1 cellular context compared by ENCODE assay signal in the genomic region with DNA sequence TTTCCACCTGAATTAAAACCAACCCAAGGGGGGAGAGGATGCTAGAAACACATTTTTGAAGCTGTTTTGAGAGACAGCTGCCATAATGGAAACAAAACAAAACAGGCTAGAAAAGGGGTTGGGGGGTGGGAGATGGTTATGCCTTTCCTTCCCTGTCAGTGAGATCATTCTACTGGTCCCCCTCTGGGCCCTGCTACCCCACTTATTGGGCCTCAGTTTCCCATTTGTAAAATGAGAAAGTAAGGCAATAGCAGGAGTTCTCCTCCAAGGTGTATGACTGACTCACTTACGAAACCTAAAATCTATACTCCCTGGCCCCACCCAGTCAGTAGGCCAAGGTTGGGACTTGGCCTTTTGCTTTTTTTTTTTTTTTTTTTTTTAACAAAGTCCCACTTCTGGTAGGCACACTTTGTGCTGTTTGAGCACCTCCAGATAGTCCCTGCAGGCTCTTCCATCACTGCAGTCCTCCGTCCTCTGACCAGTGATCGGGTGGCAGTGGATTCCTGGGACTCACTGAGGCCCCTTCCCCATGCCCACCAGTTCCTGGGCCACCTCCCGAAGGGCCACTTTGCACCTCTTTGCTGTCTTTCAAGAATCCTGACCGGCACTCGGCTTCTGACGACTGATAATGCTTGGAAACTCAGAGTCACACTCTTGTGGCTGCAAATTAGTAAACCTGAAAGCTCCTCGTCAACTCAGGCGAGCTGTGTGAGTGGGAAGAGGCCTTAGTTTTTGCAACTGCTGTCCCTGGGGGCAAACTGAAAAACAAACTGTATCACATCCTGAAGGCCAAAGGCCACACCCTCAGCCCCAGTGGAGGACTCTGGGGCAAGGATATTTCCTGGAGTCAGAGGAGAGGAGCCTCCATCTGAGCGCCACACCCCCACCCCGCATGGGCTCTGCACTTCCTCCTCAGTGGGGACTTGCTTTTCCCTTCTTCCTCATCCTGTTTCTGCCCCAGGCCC.
A peak's percentile ranks its signal among the peaks of the same experiment; 100 is the strongest.
TF ChIP-seq lines count a peak whose summit lies in the region.

No MANE protein-coding gene starts in this region.

TF ChIP-seq in K562, 482 proteins besides CTCF, POLR2A, EP300 and RAD21:
- TF ChIP-seq FOSL1 (tag; conservative IDR thresholded peaks at IDR 0.05) (0 out of 2 replicates have a peak, but pooled peaks have one; percentile 15), AFF4 (CRISPR knock-in tag; IDR thresholded peaks at IDR 0.05) (no peak), TCF7L2 (IDR thresholded peaks at IDR 0.05; ENCODE audit: low read depth, low read length) (no peak), RCOR1 (IDR thresholded peaks at IDR 0.05; ENCODE audit: borderline replicate concordance in 1 of 2, low read depth in 2 of 2, low read length in 2 of 2) (0 out of 4 replicates have a peak, but pooled peaks of 1 of the 2 experiments have one; percentile 4), ELF1 (tag; IDR thresholded peaks at IDR 0.05) (0 out of 2 replicates have a peak, but pooled peaks have one; percentile 37), SPI1 (IDR thresholded peaks at IDR 0.05; ENCODE audit: borderline replicate concordance, low read depth, low read length) (peak; percentile 77; the same call in 1 of the 2 replicates), ZNF696 (CRISPR knock-in tag; conservative IDR thresholded peaks at IDR 0.05) (no peak), ZNF384 (IDR thresholded peaks at IDR 0.05; ENCODE audit: low read depth, low read length) (no peak), PTTG1 (tag; IDR thresholded peaks at IDR 0.05; ENCODE audit: low read depth) (no peak), POU5F1 (IDR thresholded peaks at IDR 0.05; ENCODE audit: borderline replicate concordance, low read depth, low read length, partially characterized antibody) (no peak), E2F8 (IDR thresholded peaks at IDR 0.05; ENCODE audit: low read depth, partially characterized antibody) (no peak), PHF20 (IDR thresholded peaks at IDR 0.05; ENCODE audit: partially characterized antibody) (peak; percentile 32), FOXA1 (IDR thresholded peaks at IDR 0.05; ENCODE audit: borderline replicate concordance) (no peak), KLF10 (CRISPR knock-in tag; IDR thresholded peaks at IDR 0.05) (no peak), ZNF24 (IDR thresholded peaks at IDR 0.05) (no peak), ZNF3 (CRISPR knock-in tag; IDR thresholded peaks at IDR 0.05) (no peak), NR2C1 (IDR thresholded peaks at IDR 0.05) (no peak), NR2C1 (tag; IDR thresholded peaks at IDR 0.05) (0 out of 2 replicates have a peak, but pooled peaks have one; percentile 38), GATAD2A (IDR thresholded peaks at IDR 0.05) (no peak), EP400 (IDR thresholded peaks at IDR 0.05) (no peak), RREB1 (CRISPR knock-in tag; IDR thresholded peaks at IDR 0.05) (no peak), CTBP1 (IDR thresholded peaks at IDR 0.05; ENCODE audit: borderline replicate concordance) (peak; percentile 39; the same call in 1 of the 2 replicates), IRF9 (tag; IDR thresholded peaks at IDR 0.05) (no peak)
- TF ChIP-seq, protein P1, sequence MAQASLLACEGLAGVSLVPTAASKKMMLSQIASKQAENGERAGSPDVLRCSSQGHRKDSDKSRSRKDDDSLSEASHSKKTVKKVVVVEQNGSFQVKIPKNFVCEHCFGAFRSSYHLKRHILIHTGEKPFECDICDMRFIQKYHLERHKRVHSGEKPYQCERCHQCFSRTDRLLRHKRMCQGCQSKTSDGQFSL (CRISPR knock-in tag; IDR thresholded peaks at IDR 0.05): no peak
- TF ChIP-seq, protein P1 (tag; IDR thresholded peaks at IDR 0.05): no peak
- TF ChIP-seq, protein P2, sequence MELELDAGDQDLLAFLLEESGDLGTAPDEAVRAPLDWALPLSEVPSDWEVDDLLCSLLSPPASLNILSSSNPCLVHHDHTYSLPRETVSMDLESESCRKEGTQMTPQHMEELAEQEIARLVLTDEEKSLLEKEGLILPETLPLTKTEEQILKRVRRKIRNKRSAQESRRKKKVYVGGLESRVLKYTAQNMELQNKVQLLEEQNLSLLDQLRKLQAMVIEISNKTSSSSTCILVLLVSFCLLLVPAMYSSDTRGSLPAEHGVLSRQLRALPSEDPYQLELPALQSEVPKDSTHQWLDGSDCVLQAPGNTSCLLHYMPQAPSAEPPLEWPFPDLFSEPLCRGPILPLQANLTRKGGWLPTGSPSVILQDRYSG (tag; conservative IDR thresholded peaks at IDR 0.05; ENCODE audit: low read depth): no peak
- TF ChIP-seq, protein P3, sequence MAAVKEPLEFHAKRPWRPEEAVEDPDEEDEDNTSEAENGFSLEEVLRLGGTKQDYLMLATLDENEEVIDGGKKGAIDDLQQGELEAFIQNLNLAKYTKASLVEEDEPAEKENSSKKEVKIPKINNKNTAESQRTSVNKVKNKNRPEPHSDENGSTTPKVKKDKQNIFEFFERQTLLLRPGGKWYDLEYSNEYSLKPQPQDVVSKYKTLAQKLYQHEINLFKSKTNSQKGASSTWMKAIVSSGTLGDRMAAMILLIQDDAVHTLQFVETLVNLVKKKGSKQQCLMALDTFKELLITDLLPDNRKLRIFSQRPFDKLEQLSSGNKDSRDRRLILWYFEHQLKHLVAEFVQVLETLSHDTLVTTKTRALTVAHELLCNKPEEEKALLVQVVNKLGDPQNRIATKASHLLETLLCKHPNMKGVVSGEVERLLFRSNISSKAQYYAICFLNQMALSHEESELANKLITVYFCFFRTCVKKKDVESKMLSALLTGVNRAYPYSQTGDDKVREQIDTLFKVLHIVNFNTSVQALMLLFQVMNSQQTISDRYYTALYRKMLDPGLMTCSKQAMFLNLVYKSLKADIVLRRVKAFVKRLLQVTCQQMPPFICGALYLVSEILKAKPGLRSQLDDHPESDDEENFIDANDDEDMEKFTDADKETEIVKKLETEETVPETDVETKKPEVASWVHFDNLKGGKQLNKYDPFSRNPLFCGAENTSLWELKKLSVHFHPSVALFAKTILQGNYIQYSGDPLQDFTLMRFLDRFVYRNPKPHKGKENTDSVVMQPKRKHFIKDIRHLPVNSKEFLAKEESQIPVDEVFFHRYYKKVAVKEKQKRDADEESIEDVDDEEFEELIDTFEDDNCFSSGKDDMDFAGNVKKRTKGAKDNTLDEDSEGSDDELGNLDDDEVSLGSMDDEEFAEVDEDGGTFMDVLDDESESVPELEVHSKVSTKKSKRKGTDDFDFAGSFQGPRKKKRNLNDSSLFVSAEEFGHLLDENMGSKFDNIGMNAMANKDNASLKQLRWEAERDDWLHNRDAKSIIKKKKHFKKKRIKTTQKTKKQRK (IDR thresholded peaks at IDR 0.05; ENCODE audit: borderline replicate concordance, low read depth, low read length): no peak
- TF ChIP-seq, protein P4, sequence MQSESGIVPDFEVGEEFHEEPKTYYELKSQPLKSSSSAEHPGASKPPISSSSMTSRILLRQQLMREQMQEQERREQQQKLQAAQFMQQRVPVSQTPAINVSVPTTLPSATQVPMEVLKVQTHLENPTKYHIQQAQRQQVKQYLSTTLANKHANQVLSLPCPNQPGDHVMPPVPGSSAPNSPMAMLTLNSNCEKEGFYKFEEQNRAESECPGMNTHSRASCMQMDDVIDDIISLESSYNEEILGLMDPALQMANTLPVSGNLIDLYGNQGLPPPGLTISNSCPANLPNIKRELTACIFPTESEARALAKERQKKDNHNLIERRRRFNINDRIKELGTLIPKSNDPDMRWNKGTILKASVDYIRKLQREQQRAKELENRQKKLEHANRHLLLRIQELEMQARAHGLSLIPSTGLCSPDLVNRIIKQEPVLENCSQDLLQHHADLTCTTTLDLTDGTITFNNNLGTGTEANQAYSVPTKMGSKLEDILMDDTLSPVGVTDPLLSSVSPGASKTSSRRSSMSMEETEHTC (IDR thresholded peaks at IDR 0.05): no peak
